In the genomic region with DNA sequence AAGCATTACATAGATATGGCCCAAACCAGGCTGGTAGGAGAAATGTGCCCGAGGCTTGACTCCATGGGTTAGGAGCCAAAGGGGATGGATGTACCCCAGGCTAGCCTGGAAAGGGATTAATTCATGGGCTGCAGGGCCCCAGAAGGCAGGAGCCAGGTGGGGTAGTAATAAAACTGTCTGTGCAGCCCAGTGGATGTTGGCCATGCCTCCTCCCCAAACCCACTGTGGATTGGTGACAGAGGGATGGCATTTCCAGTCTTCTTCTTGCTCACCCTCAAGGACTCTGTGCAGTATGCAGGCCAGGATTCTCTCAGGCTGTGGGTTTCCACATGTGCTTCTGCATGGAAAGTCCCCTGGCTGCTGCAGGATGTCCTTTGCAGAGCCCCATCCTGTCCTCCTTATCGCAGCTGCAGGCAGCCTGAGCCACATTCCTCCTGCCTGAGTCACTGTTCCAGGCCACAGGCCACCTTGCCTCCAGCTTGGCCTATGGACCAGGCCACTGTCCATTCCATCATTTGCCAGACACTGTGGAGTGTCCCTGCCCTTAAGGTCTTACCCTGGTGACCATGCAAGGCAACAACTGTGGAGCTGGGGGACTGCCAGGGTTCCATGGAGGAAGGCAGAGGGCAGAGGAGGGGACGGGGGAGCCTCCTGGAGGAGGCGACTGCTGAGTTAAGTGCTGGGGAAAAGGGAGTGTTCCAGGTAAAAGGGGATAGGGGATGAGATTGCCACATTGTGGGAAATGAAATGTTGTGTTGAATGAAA, we compare ENCODE assay signal across 1 cellular context.
TF ChIP-seq lines count a peak whose summit lies in the region.

No MANE protein-coding gene starts in this region.

TF ChIP-seq in H1, 55 proteins besides CTCF, POLR2A, EP300 and RAD21 (continued from another document):
- TF ChIP-seq, protein P1, sequence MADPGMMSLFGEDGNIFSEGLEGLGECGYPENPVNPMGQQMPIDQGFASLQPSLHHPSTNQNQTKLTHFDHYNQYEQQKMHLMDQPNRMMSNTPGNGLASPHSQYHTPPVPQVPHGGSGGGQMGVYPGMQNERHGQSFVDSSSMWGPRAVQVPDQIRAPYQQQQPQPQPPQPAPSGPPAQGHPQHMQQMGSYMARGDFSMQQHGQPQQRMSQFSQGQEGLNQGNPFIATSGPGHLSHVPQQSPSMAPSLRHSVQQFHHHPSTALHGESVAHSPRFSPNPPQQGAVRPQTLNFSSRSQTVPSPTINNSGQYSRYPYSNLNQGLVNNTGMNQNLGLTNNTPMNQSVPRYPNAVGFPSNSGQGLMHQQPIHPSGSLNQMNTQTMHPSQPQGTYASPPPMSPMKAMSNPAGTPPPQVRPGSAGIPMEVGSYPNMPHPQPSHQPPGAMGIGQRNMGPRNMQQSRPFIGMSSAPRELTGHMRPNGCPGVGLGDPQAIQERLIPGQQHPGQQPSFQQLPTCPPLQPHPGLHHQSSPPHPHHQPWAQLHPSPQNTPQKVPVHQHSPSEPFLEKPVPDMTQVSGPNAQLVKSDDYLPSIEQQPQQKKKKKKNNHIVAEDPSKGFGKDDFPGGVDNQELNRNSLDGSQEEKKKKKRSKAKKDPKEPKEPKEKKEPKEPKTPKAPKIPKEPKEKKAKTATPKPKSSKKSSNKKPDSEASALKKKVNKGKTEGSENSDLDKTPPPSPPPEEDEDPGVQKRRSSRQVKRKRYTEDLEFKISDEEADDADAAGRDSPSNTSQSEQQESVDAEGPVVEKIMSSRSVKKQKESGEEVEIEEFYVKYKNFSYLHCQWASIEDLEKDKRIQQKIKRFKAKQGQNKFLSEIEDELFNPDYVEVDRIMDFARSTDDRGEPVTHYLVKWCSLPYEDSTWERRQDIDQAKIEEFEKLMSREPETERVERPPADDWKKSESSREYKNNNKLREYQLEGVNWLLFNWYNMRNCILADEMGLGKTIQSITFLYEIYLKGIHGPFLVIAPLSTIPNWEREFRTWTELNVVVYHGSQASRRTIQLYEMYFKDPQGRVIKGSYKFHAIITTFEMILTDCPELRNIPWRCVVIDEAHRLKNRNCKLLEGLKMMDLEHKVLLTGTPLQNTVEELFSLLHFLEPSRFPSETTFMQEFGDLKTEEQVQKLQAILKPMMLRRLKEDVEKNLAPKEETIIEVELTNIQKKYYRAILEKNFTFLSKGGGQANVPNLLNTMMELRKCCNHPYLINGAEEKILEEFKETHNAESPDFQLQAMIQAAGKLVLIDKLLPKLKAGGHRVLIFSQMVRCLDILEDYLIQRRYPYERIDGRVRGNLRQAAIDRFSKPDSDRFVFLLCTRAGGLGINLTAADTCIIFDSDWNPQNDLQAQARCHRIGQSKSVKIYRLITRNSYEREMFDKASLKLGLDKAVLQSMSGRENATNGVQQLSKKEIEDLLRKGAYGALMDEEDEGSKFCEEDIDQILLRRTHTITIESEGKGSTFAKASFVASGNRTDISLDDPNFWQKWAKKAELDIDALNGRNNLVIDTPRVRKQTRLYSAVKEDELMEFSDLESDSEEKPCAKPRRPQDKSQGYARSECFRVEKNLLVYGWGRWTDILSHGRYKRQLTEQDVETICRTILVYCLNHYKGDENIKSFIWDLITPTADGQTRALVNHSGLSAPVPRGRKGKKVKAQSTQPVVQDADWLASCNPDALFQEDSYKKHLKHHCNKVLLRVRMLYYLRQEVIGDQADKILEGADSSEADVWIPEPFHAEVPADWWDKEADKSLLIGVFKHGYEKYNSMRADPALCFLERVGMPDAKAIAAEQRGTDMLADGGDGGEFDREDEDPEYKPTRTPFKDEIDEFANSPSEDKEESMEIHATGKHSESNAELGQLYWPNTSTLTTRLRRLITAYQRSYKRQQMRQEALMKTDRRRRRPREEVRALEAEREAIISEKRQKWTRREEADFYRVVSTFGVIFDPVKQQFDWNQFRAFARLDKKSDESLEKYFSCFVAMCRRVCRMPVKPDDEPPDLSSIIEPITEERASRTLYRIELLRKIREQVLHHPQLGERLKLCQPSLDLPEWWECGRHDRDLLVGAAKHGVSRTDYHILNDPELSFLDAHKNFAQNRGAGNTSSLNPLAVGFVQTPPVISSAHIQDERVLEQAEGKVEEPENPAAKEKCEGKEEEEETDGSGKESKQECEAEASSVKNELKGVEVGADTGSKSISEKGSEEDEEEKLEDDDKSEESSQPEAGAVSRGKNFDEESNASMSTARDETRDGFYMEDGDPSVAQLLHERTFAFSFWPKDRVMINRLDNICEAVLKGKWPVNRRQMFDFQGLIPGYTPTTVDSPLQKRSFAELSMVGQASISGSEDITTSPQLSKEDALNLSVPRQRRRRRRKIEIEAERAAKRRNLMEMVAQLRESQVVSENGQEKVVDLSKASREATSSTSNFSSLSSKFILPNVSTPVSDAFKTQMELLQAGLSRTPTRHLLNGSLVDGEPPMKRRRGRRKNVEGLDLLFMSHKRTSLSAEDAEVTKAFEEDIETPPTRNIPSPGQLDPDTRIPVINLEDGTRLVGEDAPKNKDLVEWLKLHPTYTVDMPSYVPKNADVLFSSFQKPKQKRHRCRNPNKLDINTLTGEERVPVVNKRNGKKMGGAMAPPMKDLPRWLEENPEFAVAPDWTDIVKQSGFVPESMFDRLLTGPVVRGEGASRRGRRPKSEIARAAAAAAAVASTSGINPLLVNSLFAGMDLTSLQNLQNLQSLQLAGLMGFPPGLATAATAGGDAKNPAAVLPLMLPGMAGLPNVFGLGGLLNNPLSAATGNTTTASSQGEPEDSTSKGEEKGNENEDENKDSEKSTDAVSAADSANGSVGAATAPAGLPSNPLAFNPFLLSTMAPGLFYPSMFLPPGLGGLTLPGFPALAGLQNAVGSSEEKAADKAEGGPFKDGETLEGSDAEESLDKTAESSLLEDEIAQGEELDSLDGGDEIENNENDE (IDR thresholded peaks at IDR 0.05; ENCODE audit: insufficient replicate concordance, low read length), result no peak
- TF ChIP-seq, protein P2, sequence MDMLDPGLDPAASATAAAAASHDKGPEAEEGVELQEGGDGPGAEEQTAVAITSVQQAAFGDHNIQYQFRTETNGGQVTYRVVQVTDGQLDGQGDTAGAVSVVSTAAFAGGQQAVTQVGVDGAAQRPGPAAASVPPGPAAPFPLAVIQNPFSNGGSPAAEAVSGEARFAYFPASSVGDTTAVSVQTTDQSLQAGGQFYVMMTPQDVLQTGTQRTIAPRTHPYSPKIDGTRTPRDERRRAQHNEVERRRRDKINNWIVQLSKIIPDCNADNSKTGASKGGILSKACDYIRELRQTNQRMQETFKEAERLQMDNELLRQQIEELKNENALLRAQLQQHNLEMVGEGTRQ (IDR thresholded peaks at IDR 0.05; ENCODE audit: low read length), result no peak
- no peak for TF ChIP-seq CBX5 (IDR thresholded peaks at IDR 0.05; ENCODE audit: low read depth, low read length)
- TF ChIP-seq RFX5 (IDR thresholded peaks at IDR 0.05; ENCODE audit: borderline replicate concordance, low read depth, low read length), result no peak
- no peak for TF ChIP-seq TAF1 (IDR thresholded peaks at IDR 0.05; ENCODE audit: low read depth, low read length)
- TF ChIP-seq SUZ12 (IDR thresholded peaks at IDR 0.05; ENCODE audit: low read length), result no peak
- no peak for TF ChIP-seq EZH2 (IDR thresholded peaks at IDR 0.05; ENCODE audit: low read depth, low read length, severe bottlenecking)
- TF ChIP-seq BCL11A (IDR thresholded peaks at IDR 0.05; ENCODE audit: low read depth in 2 of 2, low read length in 2 of 2), result no peak
- TF ChIP-seq NANOG (IDR thresholded peaks at IDR 0.05; ENCODE audit: insufficient read depth, low read depth, low read length, poor library complexity, severe bottlenecking), result no peak
- TF ChIP-seq JUND (IDR thresholded peaks at IDR 0.05; ENCODE audit: low read length), result peak; percentile 89
- no peak for TF ChIP-seq SP4 (IDR thresholded peaks at IDR 0.05; ENCODE audit: low read length)
- no peak for TF ChIP-seq HDAC2 (IDR thresholded peaks at IDR 0.05; ENCODE audit: borderline replicate concordance in 1 of 2, low read depth in 2 of 2, low read length in 2 of 2)
- TF ChIP-seq CHD2 (IDR thresholded peaks at IDR 0.05; ENCODE audit: low read length), result no peak
